Comparison of ENCODE assay signal across 8 cellular contexts in the genomic region with DNA sequence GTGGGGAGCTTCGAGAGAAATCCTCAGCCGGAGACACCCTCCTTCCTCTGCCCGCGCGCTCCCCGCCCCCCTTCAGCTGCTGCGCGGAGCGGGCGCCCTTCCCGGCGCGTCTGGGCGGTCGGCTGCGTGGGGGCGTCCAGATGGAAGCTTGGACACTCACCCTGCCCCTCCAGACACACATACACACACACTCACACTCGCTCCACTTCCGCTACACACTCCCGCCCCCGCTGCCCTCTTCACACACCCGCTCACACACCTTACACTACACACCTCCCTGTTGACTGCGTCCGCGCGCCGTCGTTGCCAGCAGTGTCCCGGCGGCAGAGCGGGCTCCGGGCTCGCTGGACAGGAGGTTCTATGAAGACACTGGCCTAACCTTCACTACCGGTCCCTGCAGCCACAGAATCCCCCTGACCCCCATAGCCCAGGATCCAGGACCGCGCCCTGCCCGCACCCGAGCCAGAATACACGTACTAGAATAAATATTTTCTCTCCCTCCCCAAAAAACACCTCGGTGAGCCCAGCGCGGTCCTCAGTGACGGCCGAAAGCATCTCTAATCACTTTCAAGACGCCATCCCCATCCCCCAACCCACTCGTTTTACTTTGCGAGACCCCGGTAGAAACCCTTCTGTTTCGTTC. TPM values are rescaled to one million over a fixed set of nuclear protein-coding genes. Genes with fewer than 3 reads are reported as not detected.
A peak's percentile ranks its signal among the peaks of the same experiment; 100 is the strongest.
DNase-seq lines count a peak whose midpoint lies in the region; ATAC-seq and TF ChIP-seq lines count a peak whose summit lies in the region.

No MANE protein-coding gene starts in this region.

- CTCF ChIA-PET in activated B cell treated with CpG ODN at 0.5 μM for 24 hours (lab: Charles Lee) = interaction anchor here (0.6 to 10.6 kb wide), 36 partner anchors 11 to 1681 kb away, joined by 3 to 171 read pairs (median 5); partner anchors contain the start of genes ADO and NRBF2

- no peak for TF ChIP-seq CTCF in activated B cell treated with CpG ODN at 0.5 μM for 24 hours (IDR thresholded peaks at IDR 0.05)
- no peak for TF ChIP-seq CTCF in lung (IDR thresholded peaks at IDR 0.05; ENCODE audit: control extremely low read depth, extremely low read depth)

- intact Hi-C loops in activated B cell treated with CpG ODN at 0.5 μM for 24 hours (cut with micrococcal nuclease) = loop anchor here (2.0 to 10.0 kb wide), 10 partner anchors 74 to 1680 kb away; partner anchors contain the start of genes REEP3 and RTKN2
- intact Hi-C loops in dendritic cell treated with granulocyte-macrophage colony-stimulating factor and Interleukin-4, amounts not matched to agents 40 ng/mL and 50 ng/mL, for 4 days (cut with micrococcal nuclease) = loop anchor here (5.0 to 10.0 kb wide), 4 partner anchors 225 to 448 kb away; no protein-coding TSS in a partner anchor

- peak overlapping the region; percentile 92 for H3K4me3 Mint-ChIP-seq in activated B cell treated with CpG ODN at 0.5 μM for 24 hours
- H3K4me3 Mint-ChIP-seq in dendritic cell treated with granulocyte-macrophage colony-stimulating factor and Interleukin-4, amounts not matched to agents 40 ng/mL and 50 ng/mL, for 4 days = peak overlapping the region; percentile 98

- peak overlapping the region; percentile 71 for H3K4me3 ChIP-seq in lung

- H3K4me1 Mint-ChIP-seq in activated B cell treated with CpG ODN at 0.5 μM for 24 hours = peaks cover 51% of the 10 kb centered on the region
- H3K4me1 Mint-ChIP-seq in dendritic cell treated with granulocyte-macrophage colony-stimulating factor and Interleukin-4, amounts not matched to agents 40 ng/mL and 50 ng/mL, for 4 days (ENCODE audit: low read depth) = peaks cover 54% of the 10 kb centered on the region

- H3K27ac ChIP-seq in lung (ENCODE audit: low read depth in 1 of 2, low read length in 1 of 2) = peak overlapping the region; percentile 89 to 95

- DNase-seq in NK-92 treated with Interleukin-12 subunit alpha and Interleukin-12 subunit beta, amount 100 ng/mL, for 24 hours (lab: John Stamatoyannopoulos, UW) = peak; percentile 73
- DNase-seq in NK-92 (lab: John Stamatoyannopoulos, UW; ENCODE audit: unreplicated experiment) (no peak), activated B cell treated with CpG ODN at 0.5 μM for 24 hours (peak; percentile 62), lung (ENCODE audit: low spot score) (peak; percentile 43), DMS114 treated with DMSO at 0.1 percent for 48 hours (lab: John Stamatoyannopoulos, UW; ENCODE audit: unreplicated experiment) (no peak)
- peak; percentile 53 to 54 for DNase-seq in stimulated activated CD8-positive, alpha-beta memory T cell treated with anti-CD3 and anti-CD28 coated beads, Interleukin-15, amount 100 ng/mL, for 48 hours (ENCODE audit: low read depth in 2 of 2)

- no peaks in the 10 kb centered on the region for H3K36me3 ChIP-seq in lung (ENCODE audit: control insufficient read depth in 2 of 2, insufficient read depth in 2 of 2, low read length in 2 of 2)

- ATAC-seq in HG03354 (IDR thresholded peaks at IDR 0.05; ENCODE audit: poor library complexity, severe bottlenecking, unreplicated experiment) = peak; percentile 25
- ATAC-seq in activated B cell treated with CpG ODN at 0.5 μM for 24 hours (ENCODE audit: low read depth) = peak; percentile 20
- no peak for ATAC-seq in lung (ENCODE audit: insufficient read depth, low FRiP score)

- peaks cover 8% of the 10 kb centered on the region for H3K27me3 Mint-ChIP-seq in activated B cell treated with CpG ODN at 0.5 μM for 24 hours
- H3K27me3 Mint-ChIP-seq in dendritic cell treated with granulocyte-macrophage colony-stimulating factor and Interleukin-4, amounts not matched to agents 40 ng/mL and 50 ng/mL, for 4 days = peaks cover 19% of the 10 kb centered on the region

- H3K27me3 ChIP-seq in lung (ENCODE audit: control insufficient read depth, insufficient read depth) = no peaks in the 10 kb centered on the region

- peaks cover 5 to 22% of the 10 kb centered on the region in 2 donors for H3K4me1 ChIP-seq in lung (ENCODE audit: control insufficient read depth in 2 of 2, insufficient read depth in 2 of 2, low read length in 2 of 2)

- no peaks in the 10 kb centered on the region for H3K9me3 Mint-ChIP-seq in activated B cell treated with CpG ODN at 0.5 μM for 24 hours
- H3K9me3 Mint-ChIP-seq in dendritic cell treated with granulocyte-macrophage colony-stimulating factor and Interleukin-4, amounts not matched to agents 40 ng/mL and 50 ng/mL, for 4 days = no peaks in the 10 kb centered on the region

- WGBS in lung, 2 donors = 1% methylated on average over 48 to 49 of the region's 49 CpGs

- peak overlapping the region; percentile 94 for H3K27ac Mint-ChIP-seq in activated B cell treated with CpG ODN at 0.5 μM for 24 hours
- H3K27ac Mint-ChIP-seq in dendritic cell treated with granulocyte-macrophage colony-stimulating factor and Interleukin-4, amounts not matched to agents 40 ng/mL and 50 ng/mL, for 4 days = peak overlapping the region; percentile 98

- POLR2A ChIA-PET in activated B cell treated with CpG ODN at 0.5 μM for 24 hours (lab: Charles Lee) = interaction anchor here (0.6 to 6.4 kb wide), 23 partner anchors 12 to 570 kb away, joined by 3 to 68 read pairs (median 6); partner anchors contain the start of genes ADO and NRBF2

- peaks cover 14% of the 10 kb centered on the region for H3K36me3 Mint-ChIP-seq in activated B cell treated with CpG ODN at 0.5 μM for 24 hours (ENCODE audit: low read depth)
- H3K36me3 Mint-ChIP-seq in dendritic cell treated with granulocyte-macrophage colony-stimulating factor and Interleukin-4, amounts not matched to agents 40 ng/mL and 50 ng/mL, for 4 days (ENCODE audit: low read depth) = peaks cover 56% of the 10 kb centered on the region

- H3K9me3 ChIP-seq in lung (ENCODE audit: control insufficient read depth in 2 of 2, insufficient read depth in 1 of 2, low read length in 1 of 2) = no peaks in the 10 kb centered on the region

RNA-seq across cellular contexts. Expression of gene EGR2, which starts 1.1 kb away (rescaled TPM):
- total RNA-seq in activated B cell treated with CpG ODN at 0.5 μM for 24 hours (6.1 and 9.4 TPM in 2 replicates), lung (1 to 10 TPM in 1 of 2 donors, under 1 TPM in 1; 0.82 to 7.8 TPM)
- polyA plus RNA-seq in lung = 10 to 100 TPM in 1 of 2 donors, 1 to 10 TPM in 1; 2.9 to 15.5 TPM

RNA-seq across cellular contexts. Expression of gene ADO, which starts 12.7 kb away (rescaled TPM):
- total RNA-seq in activated B cell treated with CpG ODN at 0.5 μM for 24 hours (21.6 and 21.7 TPM in 2 replicates), lung (10 to 100 TPM; 13.7 to 16.9 TPM)
- polyA plus RNA-seq in lung = 10 to 100 TPM in 1 of 2 donors, 1 to 10 TPM in 1; 7.4 to 10.2 TPM

Comparison
In these comparisons a context has a peak if more than half of its experiments do, and no peak if none do; other contexts are left out.
1. DNase-seq: peak in NK-92 treated with Interleukin-12 subunit alpha and Interleukin-12 subunit beta, amount 100 ng/mL, for 24 hours (single experiment), activated B cell treated with CpG ODN at 0.5 μM for 24 hours (single experiment), lung (single experiment) and stimulated activated CD8-positive, alpha-beta memory T cell treated with anti-CD3 and anti-CD28 coated beads, Interleukin-15, amount 100 ng/mL, for 48 hours (2 of 2); none in NK-92 (single experiment) and DMS114 treated with DMSO at 0.1 percent for 48 hours (single experiment).